ENCODE assay signal across 14 cellular contexts in genomic region chr12:13443028-13443427, GRCh38.
DNase-seq lines count a peak whose midpoint lies in the region; ATAC-seq and TF ChIP-seq lines count a peak whose summit lies in the region.
"Had no signal": no experiment of that assay in that cellular context is flagged by ENCODE, and none has a peak within 500 bp of the region (broad histone marks: within the 10 kb centered on the region; RNA-seq: fewer than 3 reads in every experiment).

No MANE protein-coding gene starts in this region.

- H3K9me3 Mint-ChIP-seq in GM23338 = no peaks in the 10 kb centered on the region
- no peaks in the 10 kb centered on the region for H3K9me3 Mint-ChIP-seq in effector memory CD8-positive, alpha-beta T cell
- H3K9me3 Mint-ChIP-seq: CD4-positive, alpha-beta memory T cell had no signal

- peaks cover 10% of the 10 kb centered on the region for H3K9me3 ChIP-seq in left ventricle myocardium inferior (replicated peaks)
- no peaks in the 10 kb centered on the region for H3K9me3 ChIP-seq in esophagus muscularis mucosa
- H3K9me3 ChIP-seq in lung (ENCODE audit: control insufficient read depth in 2 of 2, insufficient read depth in 1 of 2, low read length in 1 of 2) = no peaks in the 10 kb centered on the region
- no peaks in the 10 kb centered on the region for H3K9me3 ChIP-seq in WERI-Rb-1 (ENCODE audit: severe bottlenecking)
- H3K9me3 ChIP-seq: BLaER1 treated with 17β-estradiol and CSF1 and Interleukin-3, amounts not matched to agents 10 nM and 100 nM; HAP-1 had no signal

- DNase-seq in left ventricle myocardium inferior (no peak), left cardiac atrium (no peak), GM23338 (ENCODE audit: low spot score) (no peak), esophagus muscularis mucosa (ENCODE audit: extremely low spot score) (peak; percentile 83), lung (ENCODE audit: low spot score) (peak; percentile 17), WERI-Rb-1 (no peak), DMS 273 treated with DMSO at 0.1 percent for 48 hours (lab: John Stamatoyannopoulos, UW) (no peak)
- no peak for DNase-seq in effector memory CD8-positive, alpha-beta T cell
- DNase-seq: ACHN; CD4-positive, alpha-beta memory T cell; DND-41; GDM1 had no signal

- H3F3A ChIP-seq in GM23338 (replicated peaks; ENCODE audit: low read depth) = no peaks in the 10 kb centered on the region

- H3K27ac Mint-ChIP-seq in GM23338 = no peak overlapping the region
- H3K27ac Mint-ChIP-seq in effector memory CD8-positive, alpha-beta T cell = no peak overlapping the region
- H3K27ac Mint-ChIP-seq: CD4-positive, alpha-beta memory T cell had no signal

- intact Hi-C loops in left ventricle myocardium inferior (cut with micrococcal nuclease) (no loop called here), left cardiac atrium (cut with DNase I) (no loop called here), esophagus muscularis mucosa (cut with DNase I) (no loop called here)

- 0 out of 2 replicates have a peak overlapping the region, but pooled peaks have one; percentile 28 for H2AFZ ChIP-seq in GM23338

- no peak for TF ChIP-seq CTCF in left ventricle myocardium inferior (IDR thresholded peaks at IDR 0.05; ENCODE audit: borderline replicate concordance)
- TF ChIP-seq CTCF in GM23338 (conservative IDR thresholded peaks at IDR 0.05; ENCODE audit: low read depth in 2 of 2) = no peak
- no peak for TF ChIP-seq CTCF in esophagus muscularis mucosa (IDR thresholded peaks at IDR 0.05)
- TF ChIP-seq CTCF in lung (IDR thresholded peaks at IDR 0.05; ENCODE audit: control extremely low read depth, extremely low read depth) = no peak
- no peak for TF ChIP-seq CTCF in WERI-Rb-1 (IDR thresholded peaks at IDR 0.05; ENCODE audit: low read depth, low read length)

- TF ChIP-seq EP300 in esophagus muscularis mucosa (IDR thresholded peaks at IDR 0.05) = no peak

- H3K4me3 ChIP-seq in left ventricle myocardium inferior = no peak overlapping the region
- no peak overlapping the region for H3K4me3 ChIP-seq in GM23338
- H3K4me3 ChIP-seq in esophagus muscularis mucosa = no peak overlapping the region
- no peak overlapping the region for H3K4me3 ChIP-seq in lung
- H3K4me3 ChIP-seq in WERI-Rb-1 (ENCODE audit: low read depth, low read length) = no peak overlapping the region
- H3K4me3 ChIP-seq: BLaER1 treated with 17β-estradiol and CSF1 and Interleukin-3, amounts not matched to agents 10 nM and 100 nM; HAP-1 had no signal

- H4K20me1 ChIP-seq in GM23338 (replicated peaks; ENCODE audit: insufficient read depth) = no peaks in the 10 kb centered on the region
- H4K20me1 ChIP-seq: BLaER1 treated with 17β-estradiol and CSF1 and Interleukin-3, amounts not matched to agents 10 nM and 100 nM had no signal

- no peaks in the 10 kb centered on the region for H3K36me3 ChIP-seq in left ventricle myocardium inferior
- H3K36me3 ChIP-seq in GM23338 (ENCODE audit: insufficient read depth) = no peaks in the 10 kb centered on the region
- H3K36me3 ChIP-seq in esophagus muscularis mucosa = no peaks in the 10 kb centered on the region
- no peaks in the 10 kb centered on the region for H3K36me3 ChIP-seq in lung (ENCODE audit: control insufficient read depth in 2 of 2, insufficient read depth in 2 of 2, low read length in 2 of 2)
- H3K36me3 ChIP-seq in WERI-Rb-1 = no peaks in the 10 kb centered on the region
- H3K36me3 ChIP-seq: BLaER1 treated with 17β-estradiol and CSF1 and Interleukin-3, amounts not matched to agents 10 nM and 100 nM; HAP-1 had no signal

- peak overlapping the region; percentile 78 for H3K27ac ChIP-seq in left ventricle myocardium inferior (replicated peaks)
- H3K27ac ChIP-seq in GM23338 (ENCODE audit: low read depth) = no peak overlapping the region
- peak overlapping the region in 2 of 4 donors; percentile 11 to 51 for H3K27ac ChIP-seq in esophagus muscularis mucosa (replicated peaks in 1 of 4)
- H3K27ac ChIP-seq in lung (ENCODE audit: low read depth in 1 of 2, low read length in 1 of 2) = no peak overlapping the region
- no peak overlapping the region for H3K27ac ChIP-seq in WERI-Rb-1
- H3K27ac ChIP-seq: BLaER1 treated with 17β-estradiol and CSF1 and Interleukin-3, amounts not matched to agents 10 nM and 100 nM had no signal

- WGBS in esophagus muscularis mucosa = 84% methylated on average over 2 of the region's 2 CpGs
- WGBS in lung, 2 donors = 62 to 63% methylated on average over 2 of the region's 2 CpGs

- H3K4me3 Mint-ChIP-seq in GM23338 = no peak overlapping the region
- H3K4me3 Mint-ChIP-seq in effector memory CD8-positive, alpha-beta T cell = no peak overlapping the region
- H3K4me3 Mint-ChIP-seq: CD4-positive, alpha-beta memory T cell had no signal

- H3K79me2 ChIP-seq in GM23338 (replicated peaks; ENCODE audit: insufficient read depth) = no peaks in the 10 kb centered on the region

- H3K9me2 ChIP-seq in GM23338 (ENCODE audit: insufficient read depth) = no peaks in the 10 kb centered on the region

- H3K27me3 Mint-ChIP-seq in GM23338 (ENCODE audit: insufficient read depth, low read depth, poor library complexity) = peaks cover 5% of the 10 kb centered on the region
- peaks cover 7 to 8% of the 10 kb centered on the region in 2 donors for H3K27me3 Mint-ChIP-seq in effector memory CD8-positive, alpha-beta T cell
- H3K27me3 Mint-ChIP-seq: CD4-positive, alpha-beta memory T cell had no signal

- H3K36me3 Mint-ChIP-seq in GM23338 (ENCODE audit: low read depth) = no peaks in the 10 kb centered on the region
- no peaks in the 10 kb centered on the region for H3K36me3 Mint-ChIP-seq in effector memory CD8-positive, alpha-beta T cell (ENCODE audit: insufficient read depth)
- H3K36me3 Mint-ChIP-seq: CD4-positive, alpha-beta memory T cell had no signal

- H3K4me2 ChIP-seq in GM23338 = no peak overlapping the region
- H3K4me2 ChIP-seq: BLaER1 treated with 17β-estradiol and CSF1 and Interleukin-3, amounts not matched to agents 10 nM and 100 nM had no signal

- ATAC-seq in left cardiac atrium (no peak), GM23338 (no peak), lung (ENCODE audit: insufficient read depth, low FRiP score) (no peak)
- ATAC-seq in effector memory CD8-positive, alpha-beta T cell (replicated peaks) = no peak

- TF ChIP-seq POLR2A in esophagus muscularis mucosa (IDR thresholded peaks at IDR 0.05; ENCODE audit: low read depth) = no peak

- H3K27me3 ChIP-seq in left ventricle myocardium inferior (ENCODE audit: low read depth) = peaks cover 27% of the 10 kb centered on the region
- H3K27me3 ChIP-seq in GM23338 (ENCODE audit: insufficient read depth) = no peaks in the 10 kb centered on the region
- no peaks in the 10 kb centered on the region for H3K27me3 ChIP-seq in esophagus muscularis mucosa
- no peaks in the 10 kb centered on the region for H3K27me3 ChIP-seq in lung (ENCODE audit: control insufficient read depth, insufficient read depth)
- H3K27me3 ChIP-seq in WERI-Rb-1 (ENCODE audit: insufficient read depth, low read depth, severe bottlenecking) = no peaks in the 10 kb centered on the region
- H3K27me3 ChIP-seq: BLaER1 treated with 17β-estradiol and CSF1 and Interleukin-3, amounts not matched to agents 10 nM and 100 nM had no signal

- H3K4me1 ChIP-seq in left ventricle myocardium inferior (peaks cover 8% of the 10 kb centered on the region), GM23338 (ENCODE audit: insufficient read depth) (no peaks in the 10 kb centered on the region), esophagus muscularis mucosa (peaks cover 0 to 11% (median 8%) of the 10 kb centered on the region in 4 donors), lung (ENCODE audit: control insufficient read depth in 2 of 2, insufficient read depth in 2 of 2, low read length in 2 of 2) (peaks cover 0 to 2% of the 10 kb centered on the region in 2 donors)
- H3K4me1 ChIP-seq: BLaER1 treated with 17β-estradiol and CSF1 and Interleukin-3, amounts not matched to agents 10 nM and 100 nM; HAP-1 had no signal

- no peaks in the 10 kb centered on the region for H3K4me1 Mint-ChIP-seq in GM23338
- H3K4me1 Mint-ChIP-seq in effector memory CD8-positive, alpha-beta T cell (ENCODE audit: low read depth in 2 of 2) = no peaks in the 10 kb centered on the region
- H3K4me1 Mint-ChIP-seq: CD4-positive, alpha-beta memory T cell had no signal

TF ChIP-seq in GM23338, 12 proteins besides CTCF, POLR2A, EP300 and RAD21 (continues in another document):
- TF ChIP-seq ETS1 (IDR thresholded peaks at IDR 0.05) = no peak
- TF ChIP-seq ZNF331 (CRISPR knock-in tag; IDR thresholded peaks at IDR 0.05; ENCODE audit: low read depth) = no peak
- TF ChIP-seq STAT1 (IDR thresholded peaks at IDR 0.05; ENCODE audit: unreplicated experiment) = no peak
- no peak for TF ChIP-seq POLR2AphosphoS5 (IDR thresholded peaks at IDR 0.05; ENCODE audit: low read depth)
- TF ChIP-seq ZNF114 (CRISPR knock-in tag; IDR thresholded peaks at IDR 0.05) = no peak
- no peak for TF ChIP-seq CREB1 (CRISPR knock-in tag; IDR thresholded peaks at IDR 0.05; ENCODE audit: low read depth)
- TF ChIP-seq NANOG (IDR thresholded peaks at IDR 0.05; ENCODE audit: borderline replicate concordance) = no peak

Comparison
In these comparisons a context has a peak if more than half of its experiments do, and no peak if none do; other contexts are left out.
1. DNase-seq: peak in esophagus muscularis mucosa (single experiment) and lung (single experiment); none in left ventricle myocardium inferior (single experiment), left cardiac atrium (single experiment), GM23338 (single experiment), WERI-Rb-1 (single experiment), DMS 273 treated with DMSO at 0.1 percent for 48 hours (single experiment) and effector memory CD8-positive, alpha-beta T cell (0 of 3).